16 cellular contexts compared by ENCODE assay signal in genomic region chr1:197799271-197799670, GRCh38. TPM values are rescaled to one million over a fixed set of nuclear protein-coding genes. Genes with fewer than 3 reads are reported as not detected.
DNase-seq lines count a peak whose midpoint lies in the region; ATAC-seq, FAIRE-seq and TF ChIP-seq lines count a peak whose summit lies in the region.
"Had no signal": no experiment of that assay in that cellular context is flagged by ENCODE, and none has a peak within 500 bp of the region (broad histone marks: within the 10 kb centered on the region; RNA-seq: fewer than 3 reads in every experiment).

No MANE protein-coding gene starts in this region.

- no peak overlapping the region for H3K4me3 Mint-ChIP-seq in HFFc6
- H3K4me3 Mint-ChIP-seq: CD8-positive, alpha-beta T cell; naive thymus-derived CD4-positive, alpha-beta T cell; stimulated activated naive CD8-positive, alpha-beta T cell treated with anti-CD3 and anti-CD28 coated beads, Interleukin-15, Interleukin-2, amounts not matched to agents 100 ng/mL and 50 ng/mL, for 24 hours; T-cell had no signal

- BruUV-seq in HepG2 (replicated peaks; lab: Mats Ljungman, UMichigan) = no TSS peak

- H3K27me3 ChIP-seq in adipocyte (replicated peaks; ENCODE audit: control insufficient read depth, insufficient read depth, low read length) (no peaks in the 10 kb centered on the region), HepG2 (ENCODE audit: control insufficient read depth in 1 of 2, insufficient read depth in 2 of 2, low read length in 2 of 2) (no peaks in the 10 kb centered on the region)
- H3K27me3 ChIP-seq: body of pancreas, heart right ventricle had no signal

- H3K4me1 ChIP-seq in adipocyte (ENCODE audit: control insufficient read depth, insufficient read depth, low read length) (peaks cover 17% of the 10 kb centered on the region), HepG2 (ENCODE audit: insufficient read depth, low read length) (peaks cover 13% of the 10 kb centered on the region; the same call in 1 of the 2 replicates)
- H3K4me1 ChIP-seq: body of pancreas, heart right ventricle had no signal

- H3K27ac Mint-ChIP-seq in HFFc6 = peak overlapping the region; percentile 66
- H3K27ac Mint-ChIP-seq: CD8-positive, alpha-beta T cell; naive thymus-derived CD4-positive, alpha-beta T cell; stimulated activated naive CD8-positive, alpha-beta T cell treated with anti-CD3 and anti-CD28 coated beads, Interleukin-15, Interleukin-2, amounts not matched to agents 100 ng/mL and 50 ng/mL, for 24 hours; T-cell had no signal

- H3K4me3 ChIP-seq in adipocyte (ENCODE audit: low read length) (no peak overlapping the region), HepG2 (replicated peaks in 1 of 3; ENCODE audit: insufficient read depth in 1 of 3, low read depth in 2 of 3, low read length in 3 of 3) (no peak overlapping the region)
- H3K4me3 ChIP-seq: body of pancreas, heart right ventricle had no signal

- no peak for TF ChIP-seq RAD21 in HepG2 (CRISPR knock-in tag; IDR thresholded peaks at IDR 0.05)

- H3K9ac ChIP-seq in adipocyte (ENCODE audit: low read length) (no peak overlapping the region), HepG2 (ENCODE audit: insufficient read depth, low read depth, low read length) (no peak overlapping the region)

- no peak for FAIRE-seq in HepG2 (lab: Jason Lieb, UNC)

- H3K36me3 ChIP-seq in adipocyte (ENCODE audit: control insufficient read depth, insufficient read depth, low read length, severe bottlenecking) (no peaks in the 10 kb centered on the region), HepG2 (replicated peaks in 1 of 2; ENCODE audit: control insufficient read depth in 1 of 2, insufficient read depth in 2 of 2, low read length in 2 of 2) (no peaks in the 10 kb centered on the region)
- H3K36me3 ChIP-seq: heart right ventricle had no signal

- H3K79me2 ChIP-seq in HepG2 (ENCODE audit: insufficient read depth, low read length) = no peaks in the 10 kb centered on the region

- DNase-seq in AG08395 (ENCODE audit: low spot score) (peak; percentile 82), HFFc6 (peak; percentile 54), adipocyte (ENCODE audit: low read depth) (peak; percentile 65), islet precursor cell (peak; percentile 97), HepG2 (ENCODE audit: low spot score) (no peak), COLO668 (lab: John Stamatoyannopoulos, UW; ENCODE audit: unreplicated experiment) (no peak), Kasumi-1 (lab: John Stamatoyannopoulos, UW) (no peak), HUDEP-2 (lab: John Stamatoyannopoulos, UW; ENCODE audit: unreplicated experiment in 76 of 76) (no peak)
- DNase-seq: body of pancreas; CD8-positive, alpha-beta T cell; heart right ventricle; KG1; naive thymus-derived CD4-positive, alpha-beta T cell; stimulated activated CD4-positive, alpha-beta T cell treated with anti-CD3 and anti-CD28 coated beads, Interleukin-12 subunit alpha, Interleukin-12 subunit beta, amount 100 ng/mL, for 4 hours; T-cell had no signal

- H3K4me1 Mint-ChIP-seq in HFFc6 (ENCODE audit: low read depth) = peaks cover 20% of the 10 kb centered on the region
- H3K4me1 Mint-ChIP-seq: naive thymus-derived CD4-positive, alpha-beta T cell; T-cell had no signal

- H2AFZ ChIP-seq in HepG2 (ENCODE audit: low read length) = no peak overlapping the region

- in situ Hi-C loops in HepG2 (cut with HindIII; ENCODE audit: extremely low pct_ligation_motif_present, low pct_unique_long_range_greater_than_20kb) = no loop called here

- H3K9me3 ChIP-seq in adipocyte (ENCODE audit: control insufficient read depth, low read length) (peaks cover 30% of the 10 kb centered on the region), HepG2 (ENCODE audit: low read length) (peaks cover 14% of the 10 kb centered on the region)

- H3K4me2 ChIP-seq in HepG2 (ENCODE audit: low read depth, low read length) = no peak overlapping the region

- TF ChIP-seq CTCF in HFFc6 (IDR thresholded peaks at IDR 0.05) (no peak), HepG2 (CRISPR knock-in tag; IDR thresholded peaks at IDR 0.05) (no peak)

- H3K27ac ChIP-seq in HepG2 (ENCODE audit: extremely low read length, insufficient read depth, low read length) = no peak overlapping the region
- H3K27ac ChIP-seq: body of pancreas, heart right ventricle had no signal

- no peak for ATAC-seq in HepG2
- ATAC-seq: body of pancreas; CD8-positive, alpha-beta T cell; naive thymus-derived CD4-positive, alpha-beta T cell; T-cell had no signal

- POLR2A ChIA-PET in HepG2 (lab: Yijun Ruan, JAX) = no interaction called here

- H3K9me3 Mint-ChIP-seq in HFFc6 = peaks cover 31% of the 10 kb centered on the region

- H4K20me1 ChIP-seq in HepG2 (ENCODE audit: insufficient read depth, low read length) = no peaks in the 10 kb centered on the region

- no peak for TF ChIP-seq POLR2A in HepG2 (IDR thresholded peaks at IDR 0.05; ENCODE audit: insufficient read depth in 1 of 2, low read depth in 2 of 2, low read length in 2 of 2)

- intact Hi-C loops in HepG2 (cut with micrococcal nuclease; ENCODE audit: unreplicated experiment) = no loop called here

- TF ChIP-seq EP300 in HepG2 (IDR thresholded peaks at IDR 0.05; ENCODE audit: low read depth in 2 of 2, low read length in 2 of 2) = no peak
- no peak for TF ChIP-seq EP300 in HepG2 (CRISPR knock-in tag; IDR thresholded peaks at IDR 0.05; ENCODE audit: borderline replicate concordance)

- no peaks in the 10 kb centered on the region; the same call in 1 of the 2 replicates for H3K27me3 Mint-ChIP-seq in HFFc6 (ENCODE audit: insufficient read depth)
- H3K27me3 Mint-ChIP-seq: stimulated activated naive CD8-positive, alpha-beta T cell treated with anti-CD3 and anti-CD28 coated beads, Interleukin-15, Interleukin-2, amounts not matched to agents 100 ng/mL and 50 ng/mL, for 24 hours had no signal

- H3K36me3 Mint-ChIP-seq in HFFc6 (ENCODE audit: low read depth) = peaks cover 34% of the 10 kb centered on the region

- CTCF ChIA-PET in HepG2 (lab: Yijun Ruan, JAX; ENCODE audit: low intra/inter-chr PET ratio, low total read pairs) = no interaction called here

TF ChIP-seq in HepG2, 621 proteins besides CTCF, POLR2A, EP300 and RAD21:
- no peak for TF ChIP-seq FOSL2 (CRISPR knock-in tag; IDR thresholded peaks at IDR 0.05)
- no peak for TF ChIP-seq ZNF256 (CRISPR knock-in tag; conservative IDR thresholded peaks at IDR 0.05)
- TF ChIP-seq ZFAT (CRISPR knock-in tag; conservative IDR thresholded peaks at IDR 0.05) = no peak
- no peak for TF ChIP-seq ZSCAN22 (CRISPR knock-in tag; IDR thresholded peaks at IDR 0.05)
- TF ChIP-seq ZFX (CRISPR knock-in tag; IDR thresholded peaks at IDR 0.05; ENCODE audit: low read depth) = no peak

RNA-seq across cellular contexts. Expression of gene DENND1B, which starts 24.0 kb away (rescaled TPM):
- total RNA-seq in HFFc6 (2021; fragmentation: NEBNext Ultra II Directional; extraction: Animal tissue kit (Norgen Biotek cat#: 25700)) = 1 to 10 TPM; 6.4 to 9.0 (median 7.7) TPM
- 5.7 and 7.5 TPM in 2 replicates for total RNA-seq in HepG2 (2016; rRNA removed; fragmentation: Illumina TruSeq; extraction: Trizol)
- 8.2 and 9.3 TPM in 2 replicates for total RNA-seq in HepG2 (2016; cell fraction: cytosol; rRNA removed; fragmentation: Illumina TruSeq; extraction: Trizol; ENCODE audit: low read depth)
- 6.2 and 6.5 TPM in 2 replicates for total RNA-seq in HepG2 (2016; cell fraction: insoluble cytoplasmic fraction; rRNA removed; fragmentation: Illumina TruSeq; extraction: Trizol)
- 4.1 and 4.5 TPM in 2 replicates for total RNA-seq in HepG2 (2016; cell fraction: membrane; rRNA removed; fragmentation: Illumina TruSeq; extraction: Trizol)
- 18.2 and 22.5 TPM in 2 replicates for total RNA-seq in HepG2 (2016; cell fraction: nucleus; rRNA removed; fragmentation: Illumina TruSeq; extraction: Trizol)
- polyA plus RNA-seq in HepG2 (2011; rRNA removed) = 2.1 and 2.6 TPM in 2 replicates
- 0.89 and 1.2 TPM in 2 replicates for polyA plus RNA-seq in HepG2 (2011; cell fraction: cytosol; rRNA removed)
- 2.4 and 3.0 TPM in 2 replicates for polyA plus RNA-seq in HepG2 (2011; cell fraction: nucleus; rRNA removed)
- 1.9 TPM in 2 replicates for polyA plus RNA-seq in HepG2 (2012)
- 0.51 and 0.55 TPM in 2 replicates for polyA plus RNA-seq in HepG2 (2016; cell fraction: cytosol; fragmentation: Illumina TruSeq; extraction: Trizol; ENCODE audit: low read depth)
- 3.2 and 3.4 TPM in 2 replicates for polyA plus RNA-seq in HepG2 (2016; cell fraction: insoluble cytoplasmic fraction; fragmentation: Illumina TruSeq; extraction: Trizol; ENCODE audit: low read depth)
- 0.77 and 0.92 TPM in 2 replicates for polyA plus RNA-seq in HepG2 (2016; cell fraction: membrane; fragmentation: Illumina TruSeq; extraction: Trizol; ENCODE audit: low read depth)
- polyA plus RNA-seq in HepG2 (2016; cell fraction: nucleus; fragmentation: Illumina TruSeq; extraction: Trizol; ENCODE audit: insufficient read depth, low read depth) = 3.9 and 4.6 TPM in 2 replicates
- 10.7 and 15.7 TPM in 2 replicates for polyA minus RNA-seq in HepG2 (2011; rRNA and poly(A)+ RNA removed; ENCODE audit: low replicate concordance)
- polyA minus RNA-seq in HepG2 (2011; cell fraction: cytosol; rRNA and poly(A)+ RNA removed) = 3.7 and 5.0 TPM in 2 replicates
- polyA minus RNA-seq in HepG2 (2011; cell fraction: nucleus; rRNA and poly(A)+ RNA removed) = 39.9 and 40.9 TPM in 2 replicates

Comparison
In these comparisons a context has a peak if more than half of its experiments do, and no peak if none do; other contexts are left out.
1. DNase-seq: peak in AG08395 (single experiment), HFFc6 (single experiment), adipocyte (single experiment) and islet precursor cell (single experiment); none in HepG2 (single experiment), COLO668 (single experiment), Kasumi-1 (0 of 2) and HUDEP-2 (0 of 76).